ENCODE assay signal across 8 cellular contexts in genomic region chr7:73668103-73668937, GRCh38. TPM values are rescaled to one million over a fixed set of nuclear protein-coding genes. Genes with fewer than 3 reads are reported as not detected.
DNase-seq lines count a peak whose midpoint lies in the region; ATAC-seq and TF ChIP-seq lines count a peak whose summit lies in the region.

No MANE protein-coding gene starts in this region.

- DNase-seq in activated T-cell treated with anti-CD3 and anti-CD28 coated beads, Interleukin-2, amount 50 U/mL, for 24 hours = no peak
- no peak for DNase-seq in activated T-cell treated with anti-CD3 and anti-CD28 coated beads, Interleukin-2, amount 50 U/mL, for 1 hour
- DNase-seq in astrocyte of the spinal cord (ENCODE audit: low read depth, low spot score) (no peak), lower lobe of right lung (no peak), uterus (peak in 1 of 2 donors; percentile 27), SIG-M5 treated with dmso at 0.1 percent for 504 hours (lab: John Stamatoyannopoulos, UW; ENCODE audit: unreplicated experiment) (no peak)
- DNase-seq in stimulated activated CD4-positive, alpha-beta T cell treated with anti-CD3 and anti-CD28 coated beads, Interleukin-2, amount 100 ng/mL, for 24 hours = no peak

- H3K27ac ChIP-seq in HUES48 (ENCODE audit: low read depth, low read length) (no peak overlapping the region), lower lobe of right lung (no peak overlapping the region), uterus (peak overlapping the region in 1 of 2 donors; percentile 32)

- H3K4me1 ChIP-seq in HUES48 (ENCODE audit: control insufficient read depth, insufficient read depth, low read length) (peaks cover 4% of the 10 kb centered on the region; the same call in 1 of the 2 replicates), lower lobe of right lung (peaks cover 8% of the 10 kb centered on the region), uterus (peaks cover 0 to 7% of the 10 kb centered on the region in 2 donors)

- TF ChIP-seq CTCF in astrocyte of the spinal cord (IDR thresholded peaks at IDR 0.05; ENCODE audit: low read depth, low read length) (no peak), lower lobe of right lung (IDR thresholded peaks at IDR 0.05) (no peak), uterus (IDR thresholded peaks at IDR 0.05) (no peak)

- peaks cover 4% of the 10 kb centered on the region; the same call in 1 of the 2 replicates for H3K27me3 ChIP-seq in HUES48 (ENCODE audit: control insufficient read depth, insufficient read depth, low read length)
- no peaks in the 10 kb centered on the region for H3K27me3 ChIP-seq in lower lobe of right lung (ENCODE audit: low read depth)
- no peaks in the 10 kb centered on the region for H3K27me3 ChIP-seq in uterus

- peaks cover 55% of the 10 kb centered on the region for H3K27me3 Mint-ChIP-seq in activated T-cell treated with anti-CD3 and anti-CD28 coated beads, Interleukin-2, amount 50 U/mL, for 24 hours

- peaks cover under 1% of the 10 kb centered on the region for H3K9me3 Mint-ChIP-seq in activated T-cell treated with anti-CD3 and anti-CD28 coated beads, Interleukin-2, amount 50 U/mL, for 24 hours

- H3K4me3 ChIP-seq in HUES48 (ENCODE audit: low read depth, low read length) = peak overlapping the region; percentile 60
- peak overlapping the region; percentile 70 for H3K4me3 ChIP-seq in astrocyte of the spinal cord (ENCODE audit: low read depth, low read length)
- H3K4me3 ChIP-seq in lower lobe of right lung = peak overlapping the region; percentile 54
- peak overlapping the region; percentile 32 to 59 for H3K4me3 ChIP-seq in uterus

- H3K36me3 ChIP-seq in HUES48 (ENCODE audit: control insufficient read depth, insufficient read depth, low read length) (no peaks in the 10 kb centered on the region), lower lobe of right lung (no peaks in the 10 kb centered on the region), uterus (no peaks in the 10 kb centered on the region)

- H3K9me3 ChIP-seq in HUES48 (ENCODE audit: control insufficient read depth, insufficient read depth, low read length) = no peaks in the 10 kb centered on the region
- H3K9me3 ChIP-seq in lower lobe of right lung = no peaks in the 10 kb centered on the region
- H3K9me3 ChIP-seq in uterus = no peaks in the 10 kb centered on the region

- in situ Hi-C loops in astrocyte of the spinal cord (cut with HindIII; ENCODE audit: low sequenced_read_pairs) = no loop called here

- H3K4me1 Mint-ChIP-seq in activated T-cell treated with anti-CD3 and anti-CD28 coated beads, Interleukin-2, amount 50 U/mL, for 24 hours (ENCODE audit: low read depth) = peaks cover 9% of the 10 kb centered on the region

- no peak overlapping the region for H3K9ac ChIP-seq in HUES48 (ENCODE audit: low read depth, low read length)

- H3K4me3 Mint-ChIP-seq in activated T-cell treated with anti-CD3 and anti-CD28 coated beads, Interleukin-2, amount 50 U/mL, for 24 hours = peak overlapping the region; percentile 56

- intact Hi-C loops in lower lobe of right lung (cut with DNase I) (no loop called here), uterus (cut with DNase I; ENCODE audit: low total_unique reads) (no loop called here)

- no peak overlapping the region for H3K27ac Mint-ChIP-seq in activated T-cell treated with anti-CD3 and anti-CD28 coated beads, Interleukin-2, amount 50 U/mL, for 24 hours

- no peaks in the 10 kb centered on the region for H3K36me3 Mint-ChIP-seq in activated T-cell treated with anti-CD3 and anti-CD28 coated beads, Interleukin-2, amount 50 U/mL, for 24 hours (ENCODE audit: low read depth)

- TF ChIP-seq POLR2A in uterus (IDR thresholded peaks at IDR 0.05) = no peak

- no peak for ATAC-seq in lower lobe of right lung

RNA-seq across cellular contexts. Expression of gene VPS37D, which starts 0.7 kb away (rescaled TPM):
- 1.3 TPM for total RNA-seq in lower lobe of right lung
- 1 to 10 TPM in 3 of 4 donors, not detected in 1; 6.7 to 9.3 (median 8.8) TPM for total RNA-seq in uterus

RNA-seq across cellular contexts. Expression of gene DNAJC30, which starts 14.9 kb away (rescaled TPM):
- total RNA-seq in lower lobe of right lung (10.5 TPM), uterus (10 to 100 TPM in 1 of 4 donors, 1 to 10 TPM in 2, under 1 TPM in 1; 0.29 to 14.1 (median 3.3) TPM)

RNA-seq across cellular contexts. Expression of gene BUD23, which starts 15.1 kb away (rescaled TPM):
- total RNA-seq in lower lobe of right lung = 42.4 TPM
- total RNA-seq in uterus = 10 to 100 TPM; 12.4 to 54.6 (median 31.5) TPM

RNA-seq across cellular contexts. Expression of gene MLXIPL, which starts 44.0 kb away (rescaled TPM):
- total RNA-seq in lower lobe of right lung (10.7 TPM), uterus (1 to 10 TPM in 2 of 4 donors, not detected in 2; 1.7 to 1.9 TPM)

RNA-seq across cellular contexts. Expression of gene STX1A, which starts 51.1 kb away (rescaled TPM):
- total RNA-seq in lower lobe of right lung (6.6 TPM), uterus (10 to 100 TPM in 2 of 4 donors, 1 to 10 TPM in 2; 2.3 to 19.1 (median 11.0) TPM)
